10 cellular contexts compared by ENCODE assay signal in genomic region chr17:66459811-66460270, GRCh38.
DNase-seq lines count a peak whose midpoint lies in the region; ATAC-seq and TF ChIP-seq lines count a peak whose summit lies in the region.
"Had no signal": no experiment of that assay in that cellular context is flagged by ENCODE, and none has a peak within 500 bp of the region (broad histone marks: within the 10 kb centered on the region; RNA-seq: fewer than 3 reads in every experiment).

No MANE protein-coding gene starts in this region.

- WGBS in hepatocyte (ENCODE audit: low lambda C conversion rate, missing lambda C conversion rate): 65% methylated on average over 7 of the region's 7 CpGs
- 57 to 60% methylated on average over 7 of the region's 7 CpGs for WGBS in upper lobe of left lung, 2 donors
- no CpG with 5 or more reads among the region's 7 CpGs for WGBS in neuronal stem cell (ENCODE audit: extremely low coverage in 2 of 2, insufficient read length in 2 of 2, insufficient replicate concordance in 1 of 2), 2 donors

- no peak overlapping the region for H3K4ac ChIP-seq in neuronal stem cell (ENCODE audit: low read length)

- H3K23ac ChIP-seq in neuronal stem cell (ENCODE audit: low read depth, low read length, poor library complexity): no peak overlapping the region

- ATAC-seq in WTC11 (no peak), upper lobe of left lung (ENCODE audit: low FRiP score in 2 of 2) (peak; percentile 60 to 92)

- TF ChIP-seq EP300 in upper lobe of left lung (IDR thresholded peaks at IDR 0.05): no peak

- H3K4me2 ChIP-seq in hepatocyte (peak overlapping the region; percentile 6), neuronal stem cell (ENCODE audit: insufficient read depth, low read length, poor library complexity, severe bottlenecking) (no peak overlapping the region)

- H3K79me1 ChIP-seq in neuronal stem cell (ENCODE audit: low read depth, low read length): no peaks in the 10 kb centered on the region

- intact Hi-C loops in activated naive CD4-positive, alpha-beta T cell treated with anti-CD3 and anti-CD28 coated beads for 36 hours (cut with micrococcal nuclease): no loop called here

- H3K4me3 ChIP-seq in hepatocyte: no peak overlapping the region
- no peak overlapping the region for H3K4me3 ChIP-seq in upper lobe of left lung
- no peak overlapping the region for H3K4me3 ChIP-seq in neuronal stem cell (ENCODE audit: low read length in 2 of 2)

- H3K4me1 Mint-ChIP-seq in activated naive CD4-positive, alpha-beta T cell treated with anti-CD3 and anti-CD28 coated beads for 36 hours (ENCODE audit: low read depth): peaks cover 49% of the 10 kb centered on the region
- H3K4me1 Mint-ChIP-seq in WTC11 (no peaks in the 10 kb centered on the region), progenitor cell of endocrine pancreas (ENCODE audit: low read depth) (peaks cover 11% of the 10 kb centered on the region)

- H2BK120ac ChIP-seq in neuronal stem cell (ENCODE audit: low read depth, low read length): no peak overlapping the region

- H3K18ac ChIP-seq in neuronal stem cell (ENCODE audit: low read length): no peak overlapping the region

- H3K9me3 ChIP-seq in hepatocyte (ENCODE audit: low read depth) (no peaks in the 10 kb centered on the region), upper lobe of left lung (peaks cover 0 to 3% (median 0%) of the 10 kb centered on the region in 4 donors), neuronal stem cell (replicated peaks in 1 of 2; ENCODE audit: control insufficient read depth in 2 of 2, insufficient read depth in 1 of 2, low read depth in 1 of 2, low read length in 2 of 2) (no peaks in the 10 kb centered on the region)
- H3K9me3 ChIP-seq: Caco-2 had no signal

- H3K9ac ChIP-seq in neuronal stem cell (ENCODE audit: low read depth, low read length, poor library complexity): no peak overlapping the region
- H3K9ac ChIP-seq: parathyroid adenoma had no signal

- H2BK15ac ChIP-seq in neuronal stem cell (ENCODE audit: low read length): no peak overlapping the region

- peak; percentile 29 for DNase-seq in activated naive CD4-positive, alpha-beta T cell treated with anti-CD3 and anti-CD28 coated beads for 36 hours
- no peak for DNase-seq in activated naive CD4-positive, alpha-beta T cell (lab: John Stamatoyannopoulos, UW)
- DNase-seq in WTC11 (ENCODE audit: low spot score): no peak
- peak; percentile 80 for DNase-seq in hepatocyte (ENCODE audit: low spot score)
- DNase-seq in upper lobe of left lung: peak in 1 of 2 donors; percentile 61
- DNase-seq in neuronal stem cell (ENCODE audit: low spot score): no peak
- no peak for DNase-seq in progenitor cell of endocrine pancreas (ENCODE audit: low spot score, unreplicated experiment)
- DNase-seq in DMS 273 treated with DMSO at 0.1 percent for 48 hours (lab: John Stamatoyannopoulos, UW): no peak

- no peak overlapping the region for H2BK5ac ChIP-seq in neuronal stem cell (ENCODE audit: low read length)

- H2AFZ ChIP-seq in hepatocyte (no peak overlapping the region), neuronal stem cell (ENCODE audit: low read length) (no peak overlapping the region)
- H2AFZ ChIP-seq: parathyroid adenoma had no signal

- no peak overlapping the region for H2BK12ac ChIP-seq in neuronal stem cell (ENCODE audit: low read length)

- H3K27me3 ChIP-seq in hepatocyte (no peaks in the 10 kb centered on the region), upper lobe of left lung (no peaks in the 10 kb centered on the region), neuronal stem cell (ENCODE audit: control insufficient read depth in 3 of 3, insufficient read depth in 3 of 3, low read depth in 1 of 3, low read length in 3 of 3) (no peaks in the 10 kb centered on the region)

- H3K27ac Mint-ChIP-seq in activated naive CD4-positive, alpha-beta T cell treated with anti-CD3 and anti-CD28 coated beads for 36 hours: no peak overlapping the region
- H3K27ac Mint-ChIP-seq in WTC11 (no peak overlapping the region), progenitor cell of endocrine pancreas (no peak overlapping the region)

- H3K9me2 ChIP-seq in hepatocyte (replicated peaks; ENCODE audit: insufficient read depth): no peaks in the 10 kb centered on the region

- H3K14ac ChIP-seq in neuronal stem cell (ENCODE audit: low read length): no peak overlapping the region

- H3K36me3 Mint-ChIP-seq in activated naive CD4-positive, alpha-beta T cell treated with anti-CD3 and anti-CD28 coated beads for 36 hours (ENCODE audit: low read depth): peaks cover 37% of the 10 kb centered on the region
- H3K36me3 Mint-ChIP-seq in WTC11 (peaks cover 11% of the 10 kb centered on the region), progenitor cell of endocrine pancreas (ENCODE audit: insufficient read depth) (no peaks in the 10 kb centered on the region)

- no peak for TF ChIP-seq POLR2A in upper lobe of left lung (IDR thresholded peaks at IDR 0.05)

- no peak overlapping the region for H4K91ac ChIP-seq in neuronal stem cell (ENCODE audit: low read depth, low read length, poor library complexity)

- H3K36me3 ChIP-seq in hepatocyte (replicated peaks; ENCODE audit: insufficient read depth, low read depth) (no peaks in the 10 kb centered on the region), upper lobe of left lung (no peaks in the 10 kb centered on the region), neuronal stem cell (replicated peaks in 1 of 2; ENCODE audit: control insufficient read depth in 2 of 2, insufficient read depth in 2 of 2, low read length in 2 of 2) (no peaks in the 10 kb centered on the region)

- TF ChIP-seq CTCF in WTC11 (IDR thresholded peaks at IDR 0.05): no peak
- no peak for TF ChIP-seq CTCF in hepatocyte (IDR thresholded peaks at IDR 0.05; ENCODE audit: poor library complexity)
- TF ChIP-seq CTCF in upper lobe of left lung (IDR thresholded peaks at IDR 0.05): no peak
- no peak for TF ChIP-seq CTCF in progenitor cell of endocrine pancreas (IDR thresholded peaks at IDR 0.05; ENCODE audit: unreplicated experiment)

- no peaks in the 10 kb centered on the region for H3K27me3 Mint-ChIP-seq in activated naive CD4-positive, alpha-beta T cell treated with anti-CD3 and anti-CD28 coated beads for 36 hours (ENCODE audit: low read depth)
- peaks cover 50% of the 10 kb centered on the region for H3K27me3 Mint-ChIP-seq in WTC11 (ENCODE audit: low read depth)
- no peaks in the 10 kb centered on the region for H3K27me3 Mint-ChIP-seq in progenitor cell of endocrine pancreas

- H3K9me3 Mint-ChIP-seq in activated naive CD4-positive, alpha-beta T cell treated with anti-CD3 and anti-CD28 coated beads for 36 hours: peaks cover 14% of the 10 kb centered on the region
- H3K9me3 Mint-ChIP-seq in WTC11 (peaks cover 10% of the 10 kb centered on the region), progenitor cell of endocrine pancreas (ENCODE audit: low read depth) (no peaks in the 10 kb centered on the region)

- CTCF ChIA-PET in activated naive CD4-positive, alpha-beta T cell treated with anti-CD3 and anti-CD28 coated beads for 36 hours (lab: Charles Lee): interaction anchor here (0.6 kb wide), 1 partner anchor 19 kb away, joined by 3 read pairs; no protein-coding TSS in a partner anchor
- CTCF ChIA-PET in WTC11 (lab: Charles Lee): interaction anchor here (0.7 kb wide), 1 partner anchor 9 kb away, joined by 3 read pairs; no protein-coding TSS in a partner anchor

- POLR2A ChIA-PET in WTC11 (lab: Charles Lee): no interaction called here

- H4K20me1 ChIP-seq in hepatocyte (ENCODE audit: insufficient read depth, poor library complexity, severe bottlenecking): no peaks in the 10 kb centered on the region

- H3K4me1 ChIP-seq in hepatocyte (ENCODE audit: insufficient read depth) (peaks cover 5% of the 10 kb centered on the region), upper lobe of left lung (peaks cover 20 to 27% (median 24%) of the 10 kb centered on the region in 4 donors), neuronal stem cell (ENCODE audit: control insufficient read depth in 2 of 2, insufficient read depth in 1 of 2, low read depth in 1 of 2, low read length in 2 of 2) (peaks cover 0 to 2% of the 10 kb centered on the region in 2 donors)
- H3K4me1 ChIP-seq: parathyroid adenoma had no signal

- H3K27ac ChIP-seq in hepatocyte: peak overlapping the region; percentile 72
- H3K27ac ChIP-seq in upper lobe of left lung: peak overlapping the region in 2 of 4 donors; percentile 25 to 64
- H3K27ac ChIP-seq in neuronal stem cell (replicated peaks; ENCODE audit: low read length): no peak overlapping the region
- H3K27ac ChIP-seq: parathyroid adenoma had no signal

- H2AK5ac ChIP-seq in neuronal stem cell (ENCODE audit: low read depth, low read length): no peak overlapping the region

- peaks cover 2% of the 10 kb centered on the region for H3K79me2 ChIP-seq in hepatocyte
- H3K79me2 ChIP-seq: parathyroid adenoma had no signal

- no peak overlapping the region for H4K8ac ChIP-seq in neuronal stem cell (ENCODE audit: low read depth, low read length)

- H3K4me3 Mint-ChIP-seq in activated naive CD4-positive, alpha-beta T cell treated with anti-CD3 and anti-CD28 coated beads for 36 hours: no peak overlapping the region
- H3K4me3 Mint-ChIP-seq in WTC11: no peak overlapping the region
- no peak overlapping the region for H3K4me3 Mint-ChIP-seq in progenitor cell of endocrine pancreas (ENCODE audit: low read depth)

TF ChIP-seq in WTC11, 78 proteins besides CTCF, POLR2A, EP300 and RAD21 (continues in another document):
- peak; percentile 67 for TF ChIP-seq GABPB1 (CRISPR knock-in tag; IDR thresholded peaks at IDR 0.05)

Comparison
In these comparisons a context has a peak if more than half of its experiments do, and no peak if none do; other contexts are left out.
1. DNase-seq: peak in activated naive CD4-positive, alpha-beta T cell treated with anti-CD3 and anti-CD28 coated beads for 36 hours (single experiment) and hepatocyte (single experiment); none in activated naive CD4-positive, alpha-beta T cell (0 of 4), WTC11 (single experiment), neuronal stem cell (single experiment), progenitor cell of endocrine pancreas (single experiment) and DMS 273 treated with DMSO at 0.1 percent for 48 hours (single experiment).